In genomic region chrX:110161361-110161686, GRCh38 we compare ENCODE assay signal across 12 cellular contexts.
"Had no signal": no experiment of that assay in that cellular context is flagged by ENCODE, and none has a peak within 500 bp of the region (broad histone marks: within the 10 kb centered on the region; RNA-seq: fewer than 3 reads in every experiment).

No MANE protein-coding gene starts in this region.

- H3K36me3 ChIP-seq: right lobe of liver, stomach, thoracic aorta had no signal

- H3K27ac ChIP-seq: right lobe of liver, stomach, thoracic aorta had no signal

- H3K9me3 Mint-ChIP-seq: T-cell had no signal

- H3K4me3 Mint-ChIP-seq: T-cell had no signal

- H3K9me3 ChIP-seq: right lobe of liver, stomach, thoracic aorta had no signal

- H3K4me1 ChIP-seq: right lobe of liver, stomach had no signal

- FAIRE-seq: bronchial epithelial cell had no signal

- H3K27me3 ChIP-seq: right lobe of liver, stomach had no signal

- H3K27ac Mint-ChIP-seq: T-cell had no signal

- DNase-seq: activated CD4-positive, alpha-beta T cell treated with anti-CD3 and anti-CD28 coated beads, Interleukin-2, amount 50 U/mL, for 4 hours; activated naive CD4-positive, alpha-beta T cell treated with Interleukin-2 at 50 U/mL for 16 hours; activated T-cell treated with anti-CD3 and anti-CD28 coated beads for 4 hours; glutamatergic neuron; right lobe of liver; stimulated activated CD4-positive, alpha-beta T cell treated with anti-CD3 and anti-CD28 coated beads, Interleukin-12 subunit alpha, Interleukin-12 subunit beta, amount 100 ng/mL, for 4 hours; stimulated activated CD4-positive, alpha-beta T cell treated with anti-CD3 and anti-CD28 coated beads, Interleukin-2, amount 100 ng/mL, for 24 hours; stomach; T-cell; T-helper 9 cell had no signal

- H3K4me3 ChIP-seq: right lobe of liver, stomach, thoracic aorta had no signal

- H3K36me3 Mint-ChIP-seq: T-cell had no signal
